ENCODE assay signal across 1 cellular context in genomic region chr20:63863021-63863797, GRCh38.
TF ChIP-seq lines count a peak whose summit lies in the region.

No MANE protein-coding gene starts in this region.

TF ChIP-seq in HCT116, 20 proteins besides CTCF, POLR2A, EP300 and RAD21 (continued from another document):
- no peak for TF ChIP-seq ZBTB33 (IDR thresholded peaks at IDR 0.05; ENCODE audit: extremely low read depth, insufficient replicate concordance, low read length)
- TF ChIP-seq, protein P1, sequence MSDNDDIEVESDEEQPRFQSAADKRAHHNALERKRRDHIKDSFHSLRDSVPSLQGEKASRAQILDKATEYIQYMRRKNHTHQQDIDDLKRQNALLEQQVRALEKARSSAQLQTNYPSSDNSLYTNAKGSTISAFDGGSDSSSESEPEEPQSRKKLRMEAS (IDR thresholded peaks at IDR 0.05): no peak
- no peak for TF ChIP-seq EZH2 (IDR thresholded peaks at IDR 0.05)
